Comparison of ENCODE assay signal across 1 cellular context in genomic region chrX:133985164-133986007, GRCh38.
A peak's percentile ranks its signal among the peaks of the same experiment; 100 is the strongest.
TF ChIP-seq lines count a peak whose summit lies in the region.

Gene GPC3, minus strand, starts transcription at chrX:133985594.

TF ChIP-seq in WTC11, 78 proteins besides CTCF, POLR2A, EP300 and RAD21 (continued from another document and continues in another):
- no peak for TF ChIP-seq PRDM15 (CRISPR knock-in tag; IDR thresholded peaks at IDR 0.05)
- no peak for TF ChIP-seq ZNF423 (CRISPR knock-in tag; IDR thresholded peaks at IDR 0.05)
- TF ChIP-seq NFATC4 (CRISPR knock-in tag; IDR thresholded peaks at IDR 0.05) = no peak
- no peak for TF ChIP-seq ATF6 (CRISPR knock-in tag; IDR thresholded peaks at IDR 0.05)
- TF ChIP-seq HMGA2 (CRISPR knock-in tag; IDR thresholded peaks at IDR 0.05) = no peak
- no peak for TF ChIP-seq TEAD4 (CRISPR knock-in tag; IDR thresholded peaks at IDR 0.05)
- peak; percentile 60; the same call in 1 of the 2 replicates for TF ChIP-seq E2F1 (CRISPR knock-in tag; IDR thresholded peaks at IDR 0.05)
- TF ChIP-seq OVOL2 (CRISPR knock-in tag; IDR thresholded peaks at IDR 0.05; ENCODE audit: borderline replicate concordance) = no peak
- TF ChIP-seq CREM (CRISPR knock-in tag; IDR thresholded peaks at IDR 0.05) = no peak
- TF ChIP-seq FOXP4 (CRISPR knock-in tag; IDR thresholded peaks at IDR 0.05) = peak; percentile 79; the same call in 1 of the 2 replicates
- TF ChIP-seq ESRRA (CRISPR knock-in tag; IDR thresholded peaks at IDR 0.05; ENCODE audit: borderline replicate concordance) = 0 out of 2 replicates have a peak, but pooled peaks have one; percentile 54
- TF ChIP-seq TP53 (CRISPR knock-in tag; IDR thresholded peaks at IDR 0.05) = peak; percentile 85; the same call in 1 of the 2 replicates
- no peak for TF ChIP-seq ATF1 (CRISPR knock-in tag; IDR thresholded peaks at IDR 0.05)
- TF ChIP-seq MXD4 (CRISPR knock-in tag; IDR thresholded peaks at IDR 0.05; ENCODE audit: borderline replicate concordance) = no peak
- 0 out of 2 replicates have a peak, but pooled peaks have one; percentile 36 for TF ChIP-seq ARID4B (CRISPR knock-in tag; IDR thresholded peaks at IDR 0.05; ENCODE audit: borderline replicate concordance)
- TF ChIP-seq NR3C1 (CRISPR knock-in tag; conservative IDR thresholded peaks at IDR 0.05; ENCODE audit: low read depth) = no peak
- TF ChIP-seq ZSCAN18 (CRISPR knock-in tag; IDR thresholded peaks at IDR 0.05) = no peak
- no peak for TF ChIP-seq TEAD1 (CRISPR knock-in tag; IDR thresholded peaks at IDR 0.05)
- no peak for TF ChIP-seq E2F4 (CRISPR knock-in tag; IDR thresholded peaks at IDR 0.05; ENCODE audit: borderline replicate concordance, low read depth)
- TF ChIP-seq CREB1 (CRISPR knock-in tag; IDR thresholded peaks at IDR 0.05) = peak; percentile 71
- peak; percentile 58; the same call in 1 of the 2 replicates for TF ChIP-seq ZNF138 (CRISPR knock-in tag; conservative IDR thresholded peaks at IDR 0.05)
- TF ChIP-seq PRRX2 (CRISPR knock-in tag; IDR thresholded peaks at IDR 0.05) = no peak
- TF ChIP-seq HMGXB4 (CRISPR knock-in tag; IDR thresholded peaks at IDR 0.05) = no peak
- TF ChIP-seq ZNF425 (CRISPR knock-in tag; conservative IDR thresholded peaks at IDR 0.05) = no peak
- TF ChIP-seq JUN (CRISPR knock-in tag; IDR thresholded peaks at IDR 0.05) = 0 out of 2 replicates have a peak, but pooled peaks have one; percentile 52
- no peak for TF ChIP-seq IRF1 (CRISPR knock-in tag; IDR thresholded peaks at IDR 0.05)
- TF ChIP-seq MAX (CRISPR knock-in tag; IDR thresholded peaks at IDR 0.05) = peak; percentile 97
- TF ChIP-seq ZNF317 (CRISPR knock-in tag; IDR thresholded peaks at IDR 0.05; ENCODE audit: borderline replicate concordance, low read depth) = 0 out of 2 replicates have a peak, but pooled peaks have one; percentile 12
- TF ChIP-seq MYBL2 (CRISPR knock-in tag; IDR thresholded peaks at IDR 0.05) = 0 out of 2 replicates have a peak, but pooled peaks have one; percentile 48
- no peak for TF ChIP-seq TCF7 (CRISPR knock-in tag; IDR thresholded peaks at IDR 0.05; ENCODE audit: low read depth)
- TF ChIP-seq E2F5 (CRISPR knock-in tag; IDR thresholded peaks at IDR 0.05) = peak; percentile 92; the same call in 1 of the 2 replicates
- TF ChIP-seq SMAD3 (CRISPR knock-in tag; IDR thresholded peaks at IDR 0.05; ENCODE audit: borderline replicate concordance) = no peak
- peak; percentile 73; the same call in 1 of the 2 replicates for TF ChIP-seq FOXK1 (CRISPR knock-in tag; IDR thresholded peaks at IDR 0.05)
